Comparison of ENCODE assay signal across 8 cellular contexts in genomic region chr13:19861762-19862161, GRCh38. TPM values are rescaled to one million over a fixed set of nuclear protein-coding genes. Genes with fewer than 3 reads are reported as not detected.
DNase-seq lines count a peak whose midpoint lies in the region; ATAC-seq, FAIRE-seq and TF ChIP-seq lines count a peak whose summit lies in the region.

No MANE protein-coding gene starts in this region.

- no peak for DNase-seq in activated CD4-positive, alpha-beta T cell treated with anti-CD3 and anti-CD28 coated beads, Interleukin-2, amount 10 ng/mL, durations not matched to agents 7 days and 5 days
- no peak for DNase-seq in activated CD4-positive, alpha-beta T cell treated with anti-CD3 and anti-CD28 coated beads, Interleukin-2, amount 50 U/mL, for 1 hour
- DNase-seq in astrocyte (ENCODE audit: low read depth) (no peak), right lobe of liver (no peak), DMS79 (lab: John Stamatoyannopoulos, UW) (no peak), dermis blood vessel endothelial cell (no peak)

- WGBS in right lobe of liver (ENCODE audit: insufficient coverage, low coverage, low lambda C conversion rate, missing lambda C conversion rate), result 0% methylated on average over 4 of the region's 4 CpGs
- WGBS in thymus, result 20% methylated on average over 4 of the region's 4 CpGs

- TF ChIP-seq CTCF in astrocyte (IDR thresholded peaks at IDR 0.05; ENCODE audit: insufficient read depth, low read depth, low read length) (no peak), right lobe of liver (IDR thresholded peaks at IDR 0.05) (no peak)

- H2AFZ ChIP-seq in astrocyte (ENCODE audit: low read depth, low read length), result no peak overlapping the region

- H4K20me1 ChIP-seq in astrocyte (ENCODE audit: insufficient read depth, low read length), result peaks cover 47% of the 10 kb centered on the region

- peak overlapping the region; percentile 95 for H3K9ac ChIP-seq in astrocyte (ENCODE audit: low read length)

- no peak for TF ChIP-seq POLR2A in right lobe of liver (IDR thresholded peaks at IDR 0.05)

- peaks cover 4% of the 10 kb centered on the region for H3K9me3 Mint-ChIP-seq in activated CD4-positive, alpha-beta T cell treated with anti-CD3 and anti-CD28 coated beads, Interleukin-2, amount 10 ng/mL, durations not matched to agents 7 days and 5 days
- peaks cover 4% of the 10 kb centered on the region for H3K9me3 Mint-ChIP-seq in astrocyte (ENCODE audit: unreplicated experiment)

- H3K36me3 ChIP-seq in astrocyte (ENCODE audit: insufficient read depth, low read length) (peaks cover 8% of the 10 kb centered on the region), right lobe of liver (no peaks in the 10 kb centered on the region), thymus (ENCODE audit: control insufficient read depth, insufficient read depth) (no peaks in the 10 kb centered on the region)

- peak overlapping the region; percentile 95 for H3K4me3 Mint-ChIP-seq in activated CD4-positive, alpha-beta T cell treated with anti-CD3 and anti-CD28 coated beads, Interleukin-2, amount 10 ng/mL, durations not matched to agents 7 days and 5 days
- peak overlapping the region; percentile 98 for H3K4me3 Mint-ChIP-seq in astrocyte (ENCODE audit: unreplicated experiment)

- no peak for ATAC-seq in right lobe of liver
- no peak for ATAC-seq in HG03460 (IDR thresholded peaks at IDR 0.05; ENCODE audit: unreplicated experiment)

- H3K27ac ChIP-seq in astrocyte (ENCODE audit: low read depth, low read length) (peak overlapping the region; percentile 91), right lobe of liver (peak overlapping the region in 1 of 3 donors; percentile 90), thymus (ENCODE audit: low read depth) (no peak overlapping the region)

- peaks cover 25% of the 10 kb centered on the region for H3K4me1 ChIP-seq in astrocyte (ENCODE audit: insufficient read depth, low read length)
- H3K4me1 ChIP-seq in right lobe of liver, result peaks cover 0 to 18% (median 9%) of the 10 kb centered on the region in 4 donors
- H3K4me1 ChIP-seq in thymus (ENCODE audit: control insufficient read depth, insufficient read depth, low read length), result peaks cover 10% of the 10 kb centered on the region

- peaks cover 60% of the 10 kb centered on the region for H3K79me2 ChIP-seq in astrocyte (ENCODE audit: insufficient read depth, low read length)

- H3K27me3 Mint-ChIP-seq in activated CD4-positive, alpha-beta T cell treated with anti-CD3 and anti-CD28 coated beads, Interleukin-2, amount 10 ng/mL, durations not matched to agents 7 days and 5 days, result no peaks in the 10 kb centered on the region
- no peaks in the 10 kb centered on the region for H3K27me3 Mint-ChIP-seq in astrocyte (ENCODE audit: low read depth, unreplicated experiment)

- POLR2A ChIA-PET in activated CD4-positive, alpha-beta T cell treated with anti-CD3 and anti-CD28 coated beads, Interleukin-2, amount 10 ng/mL, durations not matched to agents 7 days and 5 days (lab: Charles Lee), result interaction anchor here (0.7 kb wide), 1 partner anchor 93 kb away, joined by 5 read pairs; no protein-coding TSS in a partner anchor

- peak overlapping the region; percentile 93 for H3K4me2 ChIP-seq in astrocyte (ENCODE audit: low read length)

- FAIRE-seq in astrocyte (lab: Jason Lieb, UNC), result no peak

- CTCF ChIA-PET in activated CD4-positive, alpha-beta T cell treated with anti-CD3 and anti-CD28 coated beads, Interleukin-2, amount 10 ng/mL, durations not matched to agents 7 days and 5 days (lab: Charles Lee), result interaction anchor here (1.3 to 2.2 kb wide), 2 partner anchors 10 to 13 kb away, joined by 4 to 7 read pairs; no protein-coding TSS in a partner anchor

- peak overlapping the region; percentile 99 for H3K27ac Mint-ChIP-seq in activated CD4-positive, alpha-beta T cell treated with anti-CD3 and anti-CD28 coated beads, Interleukin-2, amount 10 ng/mL, durations not matched to agents 7 days and 5 days
- H3K27ac Mint-ChIP-seq in astrocyte (ENCODE audit: unreplicated experiment), result peak overlapping the region; percentile 95

- H3K27me3 ChIP-seq in astrocyte (ENCODE audit: insufficient read depth, low read length) (no peaks in the 10 kb centered on the region), right lobe of liver (no peaks in the 10 kb centered on the region), thymus (ENCODE audit: control insufficient read depth, insufficient read depth) (no peaks in the 10 kb centered on the region)

- no peaks in the 10 kb centered on the region for H3K9me3 ChIP-seq in astrocyte (ENCODE audit: insufficient read depth, low read depth, low read length)
- no peaks in the 10 kb centered on the region for H3K9me3 ChIP-seq in right lobe of liver
- no peaks in the 10 kb centered on the region for H3K9me3 ChIP-seq in thymus (ENCODE audit: control insufficient read depth)

- H3K36me3 Mint-ChIP-seq in activated CD4-positive, alpha-beta T cell treated with anti-CD3 and anti-CD28 coated beads, Interleukin-2, amount 10 ng/mL, durations not matched to agents 7 days and 5 days (ENCODE audit: low read depth), result peaks cover 30% of the 10 kb centered on the region
- peaks cover 9% of the 10 kb centered on the region for H3K36me3 Mint-ChIP-seq in astrocyte (ENCODE audit: low read depth, unreplicated experiment)

- intact Hi-C loops in right lobe of liver (cut with DNase I), result no loop called here

- H3K4me1 Mint-ChIP-seq in activated CD4-positive, alpha-beta T cell treated with anti-CD3 and anti-CD28 coated beads, Interleukin-2, amount 10 ng/mL, durations not matched to agents 7 days and 5 days, result peaks cover 39% of the 10 kb centered on the region
- peaks cover 15% of the 10 kb centered on the region for H3K4me1 Mint-ChIP-seq in astrocyte (ENCODE audit: low read depth, unreplicated experiment)

- H3K4me3 ChIP-seq in astrocyte (ENCODE audit: insufficient read depth, low read depth, low read length) (peak overlapping the region; percentile 78), right lobe of liver (peak overlapping the region; percentile 75 to 87 (median 85)), thymus (ENCODE audit: low read length) (peak overlapping the region; percentile 88)

RNA-seq across cellular contexts. Expression of gene ZMYM5, which starts 1.7 kb away (rescaled TPM):
- total RNA-seq in activated CD4-positive, alpha-beta T cell treated with anti-CD3 and anti-CD28 coated beads, Interleukin-2, amount 10 ng/mL, durations not matched to agents 7 days and 5 days, result 10 to 100 TPM; 12.6 to 14.5 TPM
- total RNA-seq in astrocyte (16.0 and 18.0 TPM in 2 replicates), right lobe of liver (1 to 10 TPM; 3.8 to 6.9 (median 4.4) TPM), dermis blood vessel endothelial cell (12.6 and 14.8 TPM in 2 replicates)
- 18.4 TPM for polyA plus RNA-seq in thymus
